In the genomic region with DNA sequence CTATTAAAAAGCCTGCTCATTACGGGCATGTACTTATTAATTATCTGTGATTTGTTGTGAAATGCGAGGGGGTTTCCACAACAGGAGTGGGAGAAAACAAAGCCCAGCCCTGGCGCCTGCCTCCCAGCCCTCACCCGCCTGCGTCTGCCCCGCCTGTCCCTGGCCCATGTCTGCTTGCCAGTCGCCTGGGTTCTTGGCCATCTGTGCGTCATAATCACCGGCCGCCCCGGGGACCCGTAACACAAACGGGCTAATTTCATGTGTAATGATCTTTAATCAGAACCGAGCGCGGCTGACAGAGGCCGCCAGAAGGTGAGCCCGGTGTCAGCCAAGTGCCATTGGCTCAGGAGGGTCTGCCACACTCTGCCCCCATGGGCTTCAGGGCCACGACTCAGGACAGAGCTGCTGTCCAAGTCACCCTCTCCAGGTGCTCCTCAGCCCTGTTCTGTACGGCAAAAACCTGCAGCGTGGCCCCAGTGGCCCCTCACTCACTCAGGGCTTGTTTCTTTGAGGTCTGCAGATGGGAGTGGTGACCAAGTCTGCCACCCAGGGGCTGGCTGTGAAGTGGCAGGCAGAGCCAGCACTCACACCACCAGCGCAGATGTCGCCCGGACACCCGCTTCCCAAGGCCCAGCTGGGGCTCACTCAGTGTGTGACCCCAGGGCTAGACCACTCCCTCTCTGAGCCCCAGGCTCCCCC, we compare ENCODE assay signal across 1 cellular context.
TF ChIP-seq lines count a peak whose summit lies in the region.

No MANE protein-coding gene starts in this region.

TF ChIP-seq in A549, 52 proteins besides CTCF, POLR2A, EP300 and RAD21:
- TF ChIP-seq CHD4 (IDR thresholded peaks at IDR 0.05; ENCODE audit: borderline replicate concordance) (no peak), GATA3 (IDR thresholded peaks at IDR 0.05; ENCODE audit: borderline replicate concordance) (no peak), FOXS1 (CRISPR knock-in tag; IDR thresholded peaks at IDR 0.05) (no peak), HOXB13 (CRISPR knock-in tag; IDR thresholded peaks at IDR 0.05; ENCODE audit: low read depth) (no peak), HOXB5 (CRISPR knock-in tag; IDR thresholded peaks at IDR 0.05) (no peak), HOXA7 (CRISPR knock-in tag; IDR thresholded peaks at IDR 0.05) (no peak), POLR2AphosphoS2 (conservative IDR thresholded peaks at IDR 0.05; ENCODE audit: low read length) (no peak), RCOR1 (IDR thresholded peaks at IDR 0.05; ENCODE audit: low read depth, low read length) (no peak), ESRRA (IDR thresholded peaks at IDR 0.05; ENCODE audit: borderline replicate concordance, low read length) (no peak), RFX5 (IDR thresholded peaks at IDR 0.05) (no peak), TFCP2L1 (CRISPR knock-in tag; IDR thresholded peaks at IDR 0.05) (no peak), FOSL2 (IDR thresholded peaks at IDR 0.05) (no peak), FOSL2 (CRISPR knock-in tag; IDR thresholded peaks at IDR 0.05) (no peak), PHF8 (IDR thresholded peaks at IDR 0.05; ENCODE audit: borderline replicate concordance, low read depth) (no peak)
- TF ChIP-seq, protein P1, sequence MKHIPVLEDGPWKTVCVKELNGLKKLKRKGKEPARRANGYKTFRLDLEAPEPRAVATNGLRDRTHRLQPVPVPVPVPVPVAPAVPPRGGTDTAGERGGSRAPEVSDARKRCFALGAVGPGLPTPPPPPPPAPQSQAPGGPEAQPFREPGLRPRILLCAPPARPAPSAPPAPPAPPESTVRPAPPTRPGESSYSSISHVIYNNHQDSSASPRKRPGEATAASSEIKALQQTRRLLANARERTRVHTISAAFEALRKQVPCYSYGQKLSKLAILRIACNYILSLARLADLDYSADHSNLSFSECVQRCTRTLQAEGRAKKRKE (CRISPR knock-in tag; IDR thresholded peaks at IDR 0.05; ENCODE audit: low read depth) = no peak
- TF ChIP-seq, protein P2, sequence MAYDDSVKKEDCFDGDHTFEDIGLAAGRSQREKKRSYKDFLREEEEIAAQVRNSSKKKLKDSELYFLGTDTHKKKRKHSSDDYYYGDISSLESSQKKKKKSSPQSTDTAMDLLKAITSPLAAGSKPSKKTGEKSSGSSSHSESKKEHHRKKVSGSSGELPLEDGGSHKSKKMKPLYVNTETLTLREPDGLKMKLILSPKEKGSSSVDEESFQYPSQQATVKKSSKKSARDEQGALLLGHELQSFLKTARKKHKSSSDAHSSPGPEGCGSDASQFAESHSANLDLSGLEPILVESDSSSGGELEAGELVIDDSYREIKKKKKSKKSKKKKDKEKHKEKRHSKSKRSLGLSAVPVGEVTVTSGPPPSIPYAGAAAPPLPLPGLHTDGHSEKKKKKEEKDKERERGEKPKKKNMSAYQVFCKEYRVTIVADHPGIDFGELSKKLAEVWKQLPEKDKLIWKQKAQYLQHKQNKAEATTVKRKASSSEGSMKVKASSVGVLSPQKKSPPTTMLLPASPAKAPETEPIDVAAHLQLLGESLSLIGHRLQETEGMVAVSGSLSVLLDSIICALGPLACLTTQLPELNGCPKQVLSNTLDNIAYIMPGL (CRISPR knock-in tag; IDR thresholded peaks at IDR 0.05; ENCODE audit: borderline replicate concordance) = no peak
- TF ChIP-seq, protein P3, sequence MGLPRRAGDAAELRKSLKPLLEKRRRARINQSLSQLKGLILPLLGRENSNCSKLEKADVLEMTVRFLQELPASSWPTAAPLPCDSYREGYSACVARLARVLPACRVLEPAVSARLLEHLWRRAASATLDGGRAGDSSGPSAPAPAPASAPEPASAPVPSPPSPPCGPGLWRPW (IDR thresholded peaks at IDR 0.05) = no peak
- TF ChIP-seq, protein P4, sequence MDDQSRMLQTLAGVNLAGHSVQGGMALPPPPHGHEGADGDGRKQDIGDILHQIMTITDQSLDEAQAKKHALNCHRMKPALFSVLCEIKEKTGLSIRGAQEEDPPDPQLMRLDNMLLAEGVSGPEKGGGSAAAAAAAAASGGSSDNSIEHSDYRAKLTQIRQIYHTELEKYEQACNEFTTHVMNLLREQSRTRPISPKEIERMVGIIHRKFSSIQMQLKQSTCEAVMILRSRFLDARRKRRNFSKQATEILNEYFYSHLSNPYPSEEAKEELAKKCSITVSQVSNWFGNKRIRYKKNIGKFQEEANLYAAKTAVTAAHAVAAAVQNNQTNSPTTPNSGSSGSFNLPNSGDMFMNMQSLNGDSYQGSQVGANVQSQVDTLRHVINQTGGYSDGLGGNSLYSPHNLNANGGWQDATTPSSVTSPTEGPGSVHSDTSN (IDR thresholded peaks at IDR 0.05) = no peak
TF ChIP-seq in A549: peak in this region for 0.
